ENCODE assay signal across 10 cellular contexts in genomic region chr22:37569009-37569920, GRCh38. TPM values are rescaled to one million over a fixed set of nuclear protein-coding genes. Genes with fewer than 3 reads are reported as not detected.
DNase-seq lines count a peak whose midpoint lies in the region; ATAC-seq, FAIRE-seq and TF ChIP-seq lines count a peak whose summit lies in the region.
"Had no signal": no experiment of that assay in that cellular context is flagged by ENCODE, and none has a peak within 500 bp of the region (broad histone marks: within the 10 kb centered on the region; RNA-seq: fewer than 3 reads in every experiment).

No MANE protein-coding gene starts in this region.

- H2AFZ ChIP-seq in mammary epithelial cell (ENCODE audit: low read depth, low read length) (no peak overlapping the region), HepG2 (ENCODE audit: low read length) (no peak overlapping the region), smooth muscle cell (ENCODE audit: low read depth) (no peak overlapping the region)

- peak overlapping the region; percentile 12; the same call in 1 of the 2 replicates for H3K27ac ChIP-seq in HUES6 (ENCODE audit: low read depth, low read length)
- H3K27ac ChIP-seq in mammary epithelial cell (ENCODE audit: insufficient read depth, low read depth, low read length), result no peak overlapping the region
- peak overlapping the region; percentile 67 for H3K27ac ChIP-seq in HepG2 (ENCODE audit: extremely low read length, insufficient read depth, low read length)
- H3K27ac ChIP-seq in smooth muscle cell (ENCODE audit: low read depth), result no peak overlapping the region
- H3K27ac ChIP-seq: brain microvascular endothelial cell had no signal

- POLR2A ChIA-PET in HepG2 (lab: Yijun Ruan, JAX), result interaction anchor here (1.0 to 17.5 kb wide), 18 partner anchors 7 to 537 kb away, joined by 3 to 976 read pairs (median 6); partner anchors contain the start of genes CDC42EP1, GGA1, LGALS2 and PDXP

- TF ChIP-seq POLR2A in HepG2 (IDR thresholded peaks at IDR 0.05; ENCODE audit: insufficient read depth in 1 of 2, low read depth in 2 of 2, low read length in 2 of 2), result peak; percentile 66 to 88

- BruUV-seq in mammary epithelial cell (replicated peaks; lab: Mats Ljungman, UMichigan) (TSS peak; percentile 24), HepG2 (replicated peaks; lab: Mats Ljungman, UMichigan) (no TSS peak)

- intact Hi-C loops in mammary epithelial cell (cut with micrococcal nuclease), result loop anchor here (10.0 kb wide), 1 partner anchor 254 kb away; no protein-coding TSS in a partner anchor
- intact Hi-C loops in HepG2 (cut with micrococcal nuclease; ENCODE audit: unreplicated experiment), result loop anchor here (1.0 kb wide), 1 partner anchor 23 kb away; no protein-coding TSS in a partner anchor
- intact Hi-C loops in sciatic nerve (cut with DNase I), result no loop called here

- TF ChIP-seq RAD21 in HepG2 (CRISPR knock-in tag; IDR thresholded peaks at IDR 0.05), result no peak

- dilution Hi-C loops in mammary epithelial cell (cut with HindIII; ENCODE audit: low sequenced_read_pairs), result no loop called here

- WGBS in mammary epithelial cell (ENCODE audit: low coverage, missing lambda C conversion rate), result 92% methylated on average over 17 of the region's 21 CpGs
- WGBS in HepG2 (ENCODE audit: low lambda C conversion rate), result 7% methylated on average over 10 of the region's 21 CpGs
- WGBS in smooth muscle cell (ENCODE audit: low lambda C conversion rate), result 42% methylated on average over 18 of the region's 21 CpGs

- peaks cover 38% of the 10 kb centered on the region for H3K4me1 ChIP-seq in HUES6 (ENCODE audit: control insufficient read depth, insufficient read depth, low read length)
- H3K4me1 ChIP-seq in mammary epithelial cell (ENCODE audit: insufficient read depth, low read length), result peaks cover 20% of the 10 kb centered on the region
- peaks cover 69% of the 10 kb centered on the region for H3K4me1 ChIP-seq in HepG2 (ENCODE audit: insufficient read depth, low read length)
- no peaks in the 10 kb centered on the region for H3K4me1 ChIP-seq in smooth muscle cell (ENCODE audit: low read depth)

- H3K4me3 ChIP-seq in HUES6 (ENCODE audit: low read depth, low read length) (peak overlapping the region; percentile 38; the same call in 1 of the 2 replicates), mammary epithelial cell (replicated peaks in 1 of 3; ENCODE audit: insufficient read depth in 1 of 3, low read depth in 2 of 3, low read length in 3 of 3) (no peak overlapping the region), HepG2 (replicated peaks in 1 of 3; ENCODE audit: insufficient read depth in 1 of 3, low read depth in 2 of 3, low read length in 3 of 3) (peak overlapping the region in 1 of 3 experiments; percentile 39; a peak in 2 of 6 replicates), smooth muscle cell (no peak overlapping the region)
- H3K4me3 ChIP-seq: GM12878 had no signal

- FAIRE-seq in HepG2 (lab: Jason Lieb, UNC), result peak; percentile 88
- FAIRE-seq: GM12878 had no signal

- peaks cover 4% of the 10 kb centered on the region for H4K20me1 ChIP-seq in mammary epithelial cell (ENCODE audit: insufficient read depth, low read length)
- H4K20me1 ChIP-seq in HepG2 (ENCODE audit: insufficient read depth, low read length), result peaks cover 33% of the 10 kb centered on the region
- peaks cover 89% of the 10 kb centered on the region for H4K20me1 ChIP-seq in smooth muscle cell (ENCODE audit: low read depth)

- CTCF ChIA-PET in mammary epithelial cell (lab: Charles Lee; ENCODE audit: low non-redundant PET) (no interaction called here), HepG2 (lab: Yijun Ruan, JAX; ENCODE audit: low intra/inter-chr PET ratio, low total read pairs) (interaction anchor here (1.0 to 5.4 kb wide), 4 partner anchors 22 to 30 kb away, joined by 3 to 66 read pairs (median 4); no protein-coding TSS in a partner anchor)

- DNase-seq in mammary epithelial cell, result no peak
- peak; percentile 90 for DNase-seq in HepG2 (ENCODE audit: low spot score)
- no peak for DNase-seq in sciatic nerve (ENCODE audit: low spot score)
- DNase-seq in smooth muscle cell (lab: John Stamatoyannopoulos, UW; ENCODE audit: unreplicated experiment), result no peak
- DNase-seq: brain microvascular endothelial cell had no signal

- H3K79me2 ChIP-seq in mammary epithelial cell (ENCODE audit: insufficient read depth, low read length) (peaks cover 30% of the 10 kb centered on the region), HepG2 (ENCODE audit: insufficient read depth, low read length) (peaks cover 21% of the 10 kb centered on the region), smooth muscle cell (ENCODE audit: low read depth) (peaks cover 50% of the 10 kb centered on the region)

- ATAC-seq in HepG2 (peak; percentile 74), sciatic nerve (peak; percentile 18), HG03159 (IDR thresholded peaks at IDR 0.05; ENCODE audit: unreplicated experiment) (no peak), GM21515 (IDR thresholded peaks at IDR 0.05; ENCODE audit: unreplicated experiment) (no peak), HG03039 (IDR thresholded peaks at IDR 0.05; ENCODE audit: unreplicated experiment) (no peak)
- ATAC-seq: GM12878 had no signal

- H3K27me3 ChIP-seq in HUES6 (ENCODE audit: control insufficient read depth, insufficient read depth, low read length) (no peaks in the 10 kb centered on the region), mammary epithelial cell (ENCODE audit: insufficient read depth, low read length) (no peaks in the 10 kb centered on the region), HepG2 (ENCODE audit: control insufficient read depth in 1 of 2, insufficient read depth in 2 of 2, low read length in 2 of 2) (no peaks in the 10 kb centered on the region), smooth muscle cell (ENCODE audit: low read depth) (no peaks in the 10 kb centered on the region)
- H3K27me3 ChIP-seq: brain microvascular endothelial cell had no signal

- no peak for TF ChIP-seq CTCF in mammary epithelial cell (conservative IDR thresholded peaks at IDR 0.05 in 1 of 2, IDR thresholded peaks at IDR 0.05 in 1 of 2; ENCODE audit: extremely low read depth in 1 of 2, insufficient read depth in 1 of 2, low read depth in 1 of 2, low read length in 2 of 2)
- 0 out of 2 replicates have a peak, but pooled peaks have one; percentile 19 for TF ChIP-seq CTCF in HepG2 (CRISPR knock-in tag; IDR thresholded peaks at IDR 0.05)
- TF ChIP-seq CTCF in smooth muscle cell (IDR thresholded peaks at IDR 0.05; ENCODE audit: borderline replicate concordance, insufficient read depth, poor library complexity, severe bottlenecking), result no peak

- H3F3A ChIP-seq in smooth muscle cell (ENCODE audit: low read depth), result peaks cover 4% of the 10 kb centered on the region

- in situ Hi-C loops in mammary epithelial cell (cut with MboI; ENCODE audit: low sequenced_read_pairs in 2 of 2), result no loop called here
- in situ Hi-C loops in HepG2 (cut with HindIII; ENCODE audit: extremely low pct_ligation_motif_present, low pct_unique_long_range_greater_than_20kb), result no loop called here

- no peaks in the 10 kb centered on the region for H3K9me3 ChIP-seq in HUES6 (ENCODE audit: control insufficient read depth, insufficient read depth, low read depth, low read length)
- no peaks in the 10 kb centered on the region for H3K9me3 ChIP-seq in mammary epithelial cell (replicated peaks; ENCODE audit: insufficient read depth, low read length)
- no peaks in the 10 kb centered on the region for H3K9me3 ChIP-seq in HepG2 (ENCODE audit: low read length)
- no peaks in the 10 kb centered on the region for H3K9me3 ChIP-seq in smooth muscle cell (replicated peaks; ENCODE audit: low read depth)

- H3K4me2 ChIP-seq in mammary epithelial cell (ENCODE audit: insufficient read depth, low read depth, low read length) (no peak overlapping the region), HepG2 (ENCODE audit: low read depth, low read length) (peak overlapping the region; percentile 73), smooth muscle cell (no peak overlapping the region)

- H3K9ac ChIP-seq in HUES6 (ENCODE audit: low read length), result peak overlapping the region; percentile 66
- no peak overlapping the region for H3K9ac ChIP-seq in mammary epithelial cell (ENCODE audit: insufficient read depth, low read length)
- H3K9ac ChIP-seq in HepG2 (ENCODE audit: insufficient read depth, low read depth, low read length), result peak overlapping the region; percentile 55
- no peak overlapping the region for H3K9ac ChIP-seq in smooth muscle cell (ENCODE audit: low read depth)

- H3K36me3 ChIP-seq in HUES6 (ENCODE audit: control insufficient read depth, insufficient read depth, low read length), result peaks cover 17% of the 10 kb centered on the region; the same call in 1 of the 2 replicates
- H3K36me3 ChIP-seq in mammary epithelial cell (ENCODE audit: insufficient read depth, low read length), result no peaks in the 10 kb centered on the region
- peaks cover 12 to 30% of the 10 kb centered on the region in 2 experiments for H3K36me3 ChIP-seq in HepG2 (replicated peaks in 1 of 2; ENCODE audit: control insufficient read depth in 1 of 2, insufficient read depth in 2 of 2, low read length in 2 of 2)
- H3K36me3 ChIP-seq in smooth muscle cell (ENCODE audit: low read depth), result no peaks in the 10 kb centered on the region

- TF ChIP-seq EP300 in HepG2 (IDR thresholded peaks at IDR 0.05; ENCODE audit: low read depth in 2 of 2, low read length in 2 of 2), result peak in 1 of 2 experiments; percentile 81; a peak in 2 of 4 replicates
- peak; percentile 57 for TF ChIP-seq EP300 in HepG2 (CRISPR knock-in tag; IDR thresholded peaks at IDR 0.05; ENCODE audit: borderline replicate concordance)

RNA-seq across cellular contexts. Expression of gene CDC42EP1, which starts 9.0 kb away (rescaled TPM):
- total RNA-seq in mammary epithelial cell (10 to 100 TPM; 17.5 to 98.4 TPM), HepG2 (2016; rRNA removed; fragmentation: Illumina TruSeq; extraction: Trizol) (25.4 and 29.5 TPM in 2 replicates), sciatic nerve (83.1 TPM), smooth muscle cell (14.0 and 19.1 TPM in 2 replicates)
- polyA plus RNA-seq in mammary epithelial cell (12.7 TPM), HepG2 (2011; rRNA removed) (17.1 and 26.7 TPM in 2 replicates), smooth muscle cell (89.6 and 94.9 TPM in 2 replicates)
- polyA minus RNA-seq in mammary epithelial cell, result 32.2 TPM
- total RNA-seq in HepG2 (2016; cell fraction: cytosol; rRNA removed; fragmentation: Illumina TruSeq; extraction: Trizol; ENCODE audit: low read depth), result 19.5 and 29.1 TPM in 2 replicates
- 20.9 and 29.7 TPM in 2 replicates for total RNA-seq in HepG2 (2016; cell fraction: insoluble cytoplasmic fraction; rRNA removed; fragmentation: Illumina TruSeq; extraction: Trizol)
- 44.9 and 63.7 TPM in 2 replicates for total RNA-seq in HepG2 (2016; cell fraction: membrane; rRNA removed; fragmentation: Illumina TruSeq; extraction: Trizol)
- 15.7 and 18.6 TPM in 2 replicates for total RNA-seq in HepG2 (2016; cell fraction: nucleus; rRNA removed; fragmentation: Illumina TruSeq; extraction: Trizol)
- polyA plus RNA-seq in HepG2 (2011; cell fraction: cytosol; rRNA removed), result 13.8 and 17.6 TPM in 2 replicates
- 37.8 and 38.3 TPM in 2 replicates for polyA plus RNA-seq in HepG2 (2011; cell fraction: nucleus; rRNA removed)
- 45.1 and 72.3 TPM in 2 replicates for polyA plus RNA-seq in HepG2 (2012)
- 49.0 and 73.1 TPM in 2 replicates for polyA plus RNA-seq in HepG2 (2016; cell fraction: cytosol; fragmentation: Illumina TruSeq; extraction: Trizol; ENCODE audit: low read depth)
- 53.9 and 76.0 TPM in 2 replicates for polyA plus RNA-seq in HepG2 (2016; cell fraction: insoluble cytoplasmic fraction; fragmentation: Illumina TruSeq; extraction: Trizol; ENCODE audit: low read depth)
- 99.7 and 119 TPM in 2 replicates for polyA plus RNA-seq in HepG2 (2016; cell fraction: membrane; fragmentation: Illumina TruSeq; extraction: Trizol; ENCODE audit: low read depth)
- 54.3 and 56.0 TPM in 2 replicates for polyA plus RNA-seq in HepG2 (2016; cell fraction: nucleus; fragmentation: Illumina TruSeq; extraction: Trizol; ENCODE audit: insufficient read depth, low read depth)
- polyA minus RNA-seq in HepG2 (2011; rRNA and poly(A)+ RNA removed; ENCODE audit: low replicate concordance), result 12.0 and 24.2 TPM in 2 replicates
- polyA minus RNA-seq in HepG2 (2011; cell fraction: cytosol; rRNA and poly(A)+ RNA removed), result 20.7 and 21.6 TPM in 2 replicates
- polyA minus RNA-seq in HepG2 (2011; cell fraction: nucleus; rRNA and poly(A)+ RNA removed), result 12.2 and 15.4 TPM in 2 replicates

RNA-seq across cellular contexts. Expression of gene LGALS2, which starts 10.6 kb away (rescaled TPM):
- total RNA-seq in mammary epithelial cell (not detected), HepG2 (2016; rRNA removed; fragmentation: Illumina TruSeq; extraction: Trizol) (43.4 and 56.0 TPM in 2 replicates), sciatic nerve (not detected), smooth muscle cell (not detected in 2 replicates)
- polyA plus RNA-seq in mammary epithelial cell (not detected), HepG2 (2011; rRNA removed) (32.5 and 56.1 TPM in 2 replicates), smooth muscle cell (0.48 and 1.1 TPM in 2 replicates)
- not detected for polyA minus RNA-seq in mammary epithelial cell
- 30.8 and 33.0 TPM in 2 replicates for total RNA-seq in HepG2 (2016; cell fraction: cytosol; rRNA removed; fragmentation: Illumina TruSeq; extraction: Trizol; ENCODE audit: low read depth)
- 39.7 and 64.4 TPM in 2 replicates for total RNA-seq in HepG2 (2016; cell fraction: insoluble cytoplasmic fraction; rRNA removed; fragmentation: Illumina TruSeq; extraction: Trizol)
- total RNA-seq in HepG2 (2016; cell fraction: membrane; rRNA removed; fragmentation: Illumina TruSeq; extraction: Trizol), result 19.3 and 21.2 TPM in 2 replicates
- total RNA-seq in HepG2 (2016; cell fraction: nucleus; rRNA removed; fragmentation: Illumina TruSeq; extraction: Trizol), result 9.7 and 10.9 TPM in 2 replicates
- 32.1 and 47.7 TPM in 2 replicates for polyA plus RNA-seq in HepG2 (2011; cell fraction: cytosol; rRNA removed)
- 5.1 and 7.9 TPM in 2 replicates for polyA plus RNA-seq in HepG2 (2011; cell fraction: nucleus; rRNA removed)
- polyA plus RNA-seq in HepG2 (2012), result 54.6 and 60.7 TPM in 2 replicates
- polyA plus RNA-seq in HepG2 (2016; cell fraction: cytosol; fragmentation: Illumina TruSeq; extraction: Trizol; ENCODE audit: low read depth), result 30.1 and 38.1 TPM in 2 replicates
- polyA plus RNA-seq in HepG2 (2016; cell fraction: insoluble cytoplasmic fraction; fragmentation: Illumina TruSeq; extraction: Trizol; ENCODE audit: low read depth), result 59.5 and 62.8 TPM in 2 replicates
- polyA plus RNA-seq in HepG2 (2016; cell fraction: membrane; fragmentation: Illumina TruSeq; extraction: Trizol; ENCODE audit: low read depth), result 14.5 and 18.2 TPM in 2 replicates
- polyA plus RNA-seq in HepG2 (2016; cell fraction: nucleus; fragmentation: Illumina TruSeq; extraction: Trizol; ENCODE audit: insufficient read depth, low read depth), result 20.3 and 23.8 TPM in 2 replicates
- polyA minus RNA-seq in HepG2 (2011; rRNA and poly(A)+ RNA removed; ENCODE audit: low replicate concordance), result 3.2 TPM in 1 of 2 replicates, not detected in the other
- polyA minus RNA-seq in HepG2 (2011; cell fraction: cytosol; rRNA and poly(A)+ RNA removed), result 2.0 TPM in 2 replicates
- 1.9 TPM in 1 of 2 replicates, not detected in the other for polyA minus RNA-seq in HepG2 (2011; cell fraction: nucleus; rRNA and poly(A)+ RNA removed)

RNA-seq across cellular contexts. Expression of gene GGA1, which starts 39.4 kb away (rescaled TPM):
- 10 to 100 TPM; 33.8 to 60.2 TPM for total RNA-seq in mammary epithelial cell
- polyA plus RNA-seq in mammary epithelial cell, result 26.7 TPM
- 56.2 TPM for polyA minus RNA-seq in mammary epithelial cell
- total RNA-seq in HepG2 (2016; rRNA removed; fragmentation: Illumina TruSeq; extraction: Trizol), result 16.0 and 29.1 TPM in 2 replicates
- total RNA-seq in HepG2 (2016; cell fraction: cytosol; rRNA removed; fragmentation: Illumina TruSeq; extraction: Trizol; ENCODE audit: low read depth), result 16.1 and 18.1 TPM in 2 replicates
- 13.7 and 32.9 TPM in 2 replicates for total RNA-seq in HepG2 (2016; cell fraction: insoluble cytoplasmic fraction; rRNA removed; fragmentation: Illumina TruSeq; extraction: Trizol)
- 22.2 and 24.3 TPM in 2 replicates for total RNA-seq in HepG2 (2016; cell fraction: membrane; rRNA removed; fragmentation: Illumina TruSeq; extraction: Trizol)
- 34.3 and 44.4 TPM in 2 replicates for total RNA-seq in HepG2 (2016; cell fraction: nucleus; rRNA removed; fragmentation: Illumina TruSeq; extraction: Trizol)
- polyA plus RNA-seq in HepG2 (2011; rRNA removed), result 87.2 and 103 TPM in 2 replicates
- polyA plus RNA-seq in HepG2 (2011; cell fraction: cytosol; rRNA removed), result 22.6 and 34.6 TPM in 2 replicates
- polyA plus RNA-seq in HepG2 (2011; cell fraction: nucleus; rRNA removed), result 436 and 489 TPM in 2 replicates
- polyA plus RNA-seq in HepG2 (2012), result 51.1 and 57.0 TPM in 2 replicates
- polyA plus RNA-seq in HepG2 (2016; cell fraction: cytosol; fragmentation: Illumina TruSeq; extraction: Trizol; ENCODE audit: low read depth), result 4.7 and 5.0 TPM in 2 replicates
- 13.0 and 17.9 TPM in 2 replicates for polyA plus RNA-seq in HepG2 (2016; cell fraction: insoluble cytoplasmic fraction; fragmentation: Illumina TruSeq; extraction: Trizol; ENCODE audit: low read depth)
- 11.4 and 12.2 TPM in 2 replicates for polyA plus RNA-seq in HepG2 (2016; cell fraction: membrane; fragmentation: Illumina TruSeq; extraction: Trizol; ENCODE audit: low read depth)
- 138 and 147 TPM in 2 replicates for polyA plus RNA-seq in HepG2 (2016; cell fraction: nucleus; fragmentation: Illumina TruSeq; extraction: Trizol; ENCODE audit: insufficient read depth, low read depth)
- polyA minus RNA-seq in HepG2 (2011; rRNA and poly(A)+ RNA removed; ENCODE audit: low replicate concordance), result 31.3 and 75.9 TPM in 2 replicates
- polyA minus RNA-seq in HepG2 (2011; cell fraction: cytosol; rRNA and poly(A)+ RNA removed), result 15.5 and 19.6 TPM in 2 replicates
- polyA minus RNA-seq in HepG2 (2011; cell fraction: nucleus; rRNA and poly(A)+ RNA removed), result 83.2 and 84.5 TPM in 2 replicates
- 71.2 TPM for total RNA-seq in sciatic nerve
- total RNA-seq in smooth muscle cell, result 15.6 and 27.3 TPM in 2 replicates
- 44.0 and 59.6 TPM in 2 replicates for polyA plus RNA-seq in smooth muscle cell

RNA-seq across cellular contexts. Expression of gene CARD10, which starts 50.0 kb away (rescaled TPM):
- 100 to 1,000 TPM in 1 of 2 donors, 10 to 100 TPM in 1; 62.0 to 152 TPM for total RNA-seq in mammary epithelial cell
- polyA plus RNA-seq in mammary epithelial cell, result 71.0 TPM
- 118 TPM for polyA minus RNA-seq in mammary epithelial cell
- total RNA-seq in HepG2 (2016; rRNA removed; fragmentation: Illumina TruSeq; extraction: Trizol), result 28.9 and 35.2 TPM in 2 replicates
- 3.9 and 4.1 TPM in 2 replicates for total RNA-seq in HepG2 (2016; cell fraction: cytosol; rRNA removed; fragmentation: Illumina TruSeq; extraction: Trizol; ENCODE audit: low read depth)
- 24.8 and 36.0 TPM in 2 replicates for total RNA-seq in HepG2 (2016; cell fraction: insoluble cytoplasmic fraction; rRNA removed; fragmentation: Illumina TruSeq; extraction: Trizol)
- 11.9 and 12.5 TPM in 2 replicates for total RNA-seq in HepG2 (2016; cell fraction: membrane; rRNA removed; fragmentation: Illumina TruSeq; extraction: Trizol)
- total RNA-seq in HepG2 (2016; cell fraction: nucleus; rRNA removed; fragmentation: Illumina TruSeq; extraction: Trizol), result 17.8 and 21.3 TPM in 2 replicates
- 55.8 and 92.3 TPM in 2 replicates for polyA plus RNA-seq in HepG2 (2011; rRNA removed)
- polyA plus RNA-seq in HepG2 (2011; cell fraction: cytosol; rRNA removed), result 52.6 and 75.1 TPM in 2 replicates
- 203 and 227 TPM in 2 replicates for polyA plus RNA-seq in HepG2 (2011; cell fraction: nucleus; rRNA removed)
- 46.8 and 57.2 TPM in 2 replicates for polyA plus RNA-seq in HepG2 (2012)
- polyA plus RNA-seq in HepG2 (2016; cell fraction: cytosol; fragmentation: Illumina TruSeq; extraction: Trizol; ENCODE audit: low read depth), result 3.0 TPM in 2 replicates
- polyA plus RNA-seq in HepG2 (2016; cell fraction: insoluble cytoplasmic fraction; fragmentation: Illumina TruSeq; extraction: Trizol; ENCODE audit: low read depth), result 28.5 and 30.3 TPM in 2 replicates
- 9.1 and 9.4 TPM in 2 replicates for polyA plus RNA-seq in HepG2 (2016; cell fraction: membrane; fragmentation: Illumina TruSeq; extraction: Trizol; ENCODE audit: low read depth)
- polyA plus RNA-seq in HepG2 (2016; cell fraction: nucleus; fragmentation: Illumina TruSeq; extraction: Trizol; ENCODE audit: insufficient read depth, low read depth), result 42.1 and 44.8 TPM in 2 replicates
- 15.9 and 164 TPM in 2 replicates for polyA minus RNA-seq in HepG2 (2011; rRNA and poly(A)+ RNA removed; ENCODE audit: low replicate concordance)
- polyA minus RNA-seq in HepG2 (2011; cell fraction: cytosol; rRNA and poly(A)+ RNA removed), result 61.5 and 72.6 TPM in 2 replicates
- 31.9 and 42.5 TPM in 2 replicates for polyA minus RNA-seq in HepG2 (2011; cell fraction: nucleus; rRNA and poly(A)+ RNA removed)
- 31.6 TPM for total RNA-seq in sciatic nerve
- 3.7 and 6.0 TPM in 2 replicates for total RNA-seq in smooth muscle cell
- polyA plus RNA-seq in smooth muscle cell, result 2.3 and 5.4 TPM in 2 replicates

Comparison
In these comparisons a context has a peak if more than half of its experiments do, and no peak if none do; other contexts are left out.
1. H3K27ac ChIP-seq: peak in HUES6 (single experiment) and HepG2 (single experiment); none in mammary epithelial cell (single experiment) and smooth muscle cell (single experiment).
2. H3K9ac ChIP-seq: peak in HUES6 (single experiment) and HepG2 (single experiment); none in mammary epithelial cell (single experiment) and smooth muscle cell (single experiment).
3. ATAC-seq: peak in HepG2 (single experiment) and sciatic nerve (single experiment); none in HG03159 (single experiment), GM21515 (single experiment) and HG03039 (single experiment).
4. RNA of gene LGALS2, which starts 10.6 kb away (total RNA-seq): 9.7 to 64.4 TPM in HepG2; not detected in mammary epithelial cell, not detected in sciatic nerve (single experiment) and not detected in smooth muscle cell; every median in the first group is over 10 times any median in the second.